In genomic region chr4:108292229-108292628, GRCh38 we compare ENCODE assay signal across 20 cellular contexts.
"Had no signal": no experiment of that assay in that cellular context is flagged by ENCODE, and none has a peak within 500 bp of the region (broad histone marks: within the 10 kb centered on the region; RNA-seq: fewer than 3 reads in every experiment).

No MANE protein-coding gene starts in this region.

- DNase-seq: effector CD4-positive, alpha-beta T cell; endodermal cell; erythroblast; foreskin keratinocyte; kidney; left cardiac atrium; left ventricle myocardium superior; mesenchymal stem cell; midbrain; naive B cell; occipital lobe; pancreas; stimulated activated CD4-positive, alpha-beta T cell treated with anti-CD3 and anti-CD28 coated beads, Interleukin-2, amount 100 ng/mL, for 24 hours; stimulated activated naive CD4-positive, alpha-beta T cell; stomach; substantia nigra; transverse colon had no signal

- H3K27ac ChIP-seq: coronary artery, foreskin keratinocyte, hepatocyte, pancreas, stomach, thoracic aorta, transverse colon had no signal
